In genomic region chrX:132908891-132909290, GRCh38 we compare ENCODE assay signal across 15 cellular contexts. TPM values are rescaled to one million over a fixed set of nuclear protein-coding genes. Genes with fewer than 3 reads are reported as not detected.
"Had no signal": no experiment of that assay in that cellular context is flagged by ENCODE, and none has a peak within 500 bp of the region (broad histone marks: within the 10 kb centered on the region; RNA-seq: fewer than 3 reads in every experiment).

No MANE protein-coding gene starts in this region.

- H3K27me3 ChIP-seq: hepatocyte, right atrium auricular region had no signal

- H3K27ac ChIP-seq: hepatocyte, left ventricle myocardium inferior, right atrium auricular region, skin epidermis, tibial nerve had no signal

- H3K4me1 ChIP-seq: left ventricle myocardium inferior, right atrium auricular region, tibial nerve had no signal

- H3K9me3 ChIP-seq: mucosa of descending colon, tibial nerve had no signal

- DNase-seq: activated CD4-positive, alpha-beta T cell treated with anti-CD3 and anti-CD28 coated beads, Interleukin-2, amount 50 U/mL, for 1 hour; activated CD8-positive, alpha-beta memory T cell treated with anti-CD3 and anti-CD28 coated beads for 24 hours; activated gamma-delta T cell treated with Interleukin-2 at 50 U/mL for 16 hours; amniotic stem cell; left ventricle myocardium inferior; mucosa of descending colon; naive thymus-derived CD4-positive, alpha-beta T cell; posterior cingulate gyrus; stimulated activated CD4-positive, alpha-beta T cell treated with anti-CD3 and anti-CD28 coated beads, Interleukin-4, amount 100 ng/mL, for 24 hours; stimulated activated naive CD4-positive, alpha-beta T cell had no signal

- H3K4me3 ChIP-seq: hepatocyte, left ventricle myocardium inferior, mucosa of descending colon, right atrium auricular region, skin epidermis, tibial nerve had no signal

- H3K36me3 ChIP-seq: left ventricle myocardium inferior, right atrium auricular region, tibial nerve had no signal

- H3K79me2 ChIP-seq: hepatocyte had no signal

- H2AFZ ChIP-seq: hepatocyte had no signal

- H3K4me2 ChIP-seq: hepatocyte had no signal

RNA-seq across cellular contexts. Expression of gene HS6ST2, which starts 49.5 kb away (rescaled TPM):
- total RNA-seq: T-helper 2 cell treated with Interferon-gamma antibody and Interleukin-4, amounts not matched to agents 100 ng/mL and 5 ng/mL, for 36 hours had no signal
- polyA plus RNA-seq: naive thymus-derived CD4-positive, alpha-beta T cell had no signal
